ENCODE assay signal across 2 cellular contexts in genomic region chr14:92940543-92940942, GRCh38.
TF ChIP-seq lines count a peak whose summit lies in the region.

No MANE protein-coding gene starts in this region.

TF ChIP-seq in HepG2, 621 proteins besides CTCF, POLR2A, EP300 and RAD21 (continued from another document):
- no peak for TF ChIP-seq AHR (CRISPR knock-in tag; IDR thresholded peaks at IDR 0.05)
- TF ChIP-seq GPN1 (CRISPR knock-in tag; IDR thresholded peaks at IDR 0.05; ENCODE audit: borderline replicate concordance), result no peak
- TF ChIP-seq CREB1 (IDR thresholded peaks at IDR 0.05), result no peak
- no peak for TF ChIP-seq CREB1 (CRISPR knock-in tag; IDR thresholded peaks at IDR 0.05)
- TF ChIP-seq RNF219 (CRISPR knock-in tag; IDR thresholded peaks at IDR 0.05), result no peak
- TF ChIP-seq NONO (IDR thresholded peaks at IDR 0.05), result no peak
- TF ChIP-seq NONO (CRISPR knock-in tag; conservative IDR thresholded peaks at IDR 0.05), result no peak
- TF ChIP-seq NFATC3 (CRISPR knock-in tag; IDR thresholded peaks at IDR 0.05), result no peak
- TF ChIP-seq KLF6 (CRISPR knock-in tag; IDR thresholded peaks at IDR 0.05), result no peak
- no peak for TF ChIP-seq ZBTB37 (CRISPR knock-in tag; IDR thresholded peaks at IDR 0.05)
- no peak for TF ChIP-seq PHF20 (CRISPR knock-in tag; IDR thresholded peaks at IDR 0.05)
- TF ChIP-seq NCOA5 (CRISPR knock-in tag; IDR thresholded peaks at IDR 0.05), result no peak
- no peak for TF ChIP-seq TMF1 (CRISPR knock-in tag; IDR thresholded peaks at IDR 0.05; ENCODE audit: low read depth)
- TF ChIP-seq ZBTB43 (CRISPR knock-in tag; conservative IDR thresholded peaks at IDR 0.05), result no peak
- TF ChIP-seq ARID3A (IDR thresholded peaks at IDR 0.05; ENCODE audit: low read depth, low read length), result no peak
- no peak for TF ChIP-seq ZNF781 (CRISPR knock-in tag; IDR thresholded peaks at IDR 0.05; ENCODE audit: borderline replicate concordance, not compliant biosample characterization)
- TF ChIP-seq PATZ1 (CRISPR knock-in tag; IDR thresholded peaks at IDR 0.05), result no peak
- no peak for TF ChIP-seq KDM2A (CRISPR knock-in tag; IDR thresholded peaks at IDR 0.05; ENCODE audit: borderline replicate concordance, low read depth)
- no peak for TF ChIP-seq ZNF317 (CRISPR knock-in tag; IDR thresholded peaks at IDR 0.05)
- TF ChIP-seq SOX5 (CRISPR knock-in tag; IDR thresholded peaks at IDR 0.05; ENCODE audit: borderline replicate concordance), result no peak
TF ChIP-seq in HepG2: peak in this region for 0.

TF ChIP-seq in HEK293, 187 proteins besides CTCF, POLR2A, EP300 and RAD21 (continued from another document):
- TF ChIP-seq ZNF704 (tag by site-specific recombination; IDR thresholded peaks at IDR 0.05) (no peak), ZIC2 (tag by site-specific recombination; IDR thresholded peaks at IDR 0.05) (peak; percentile 79; the same call in 1 of the 2 replicates), ZNF555 (tag by site-specific recombination; conservative IDR thresholded peaks at IDR 0.05) (no peak)
